In the genomic region with DNA sequence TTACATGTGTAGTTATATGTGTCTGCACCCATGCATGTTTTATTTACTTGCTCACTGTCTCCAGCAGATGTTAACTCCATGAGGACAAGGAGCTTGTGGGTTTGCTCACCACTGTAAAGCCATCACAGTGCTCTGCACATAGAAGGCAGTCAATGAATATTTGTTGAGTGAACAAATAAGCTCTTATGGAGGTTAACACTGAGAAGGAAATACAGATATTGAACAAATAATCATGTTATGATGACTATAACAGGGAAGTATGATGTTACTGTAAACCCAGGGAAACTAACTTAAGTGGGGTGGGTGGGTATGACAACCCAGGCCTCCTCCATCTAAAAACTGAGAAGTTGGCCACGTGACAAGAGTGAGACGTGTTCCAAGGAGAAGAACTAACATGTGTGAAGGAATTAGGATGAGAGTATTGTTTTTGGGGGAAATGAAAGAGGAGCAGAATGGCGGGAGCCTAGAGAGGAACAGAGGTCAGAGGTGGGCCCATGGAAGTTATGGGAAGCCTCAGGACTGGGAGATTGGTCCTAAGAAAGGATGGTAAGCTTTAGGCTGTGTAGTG, we compare ENCODE assay signal across 2 cellular contexts.
TF ChIP-seq lines count a peak whose summit lies in the region.

No MANE protein-coding gene starts in this region.

TF ChIP-seq in IMR-90, 13 proteins besides CTCF, POLR2A, EP300 and RAD21:
- TF ChIP-seq BHLHE40 (IDR thresholded peaks at IDR 0.05; ENCODE audit: low read depth, low read length) = no peak
- TF ChIP-seq, protein P1, sequence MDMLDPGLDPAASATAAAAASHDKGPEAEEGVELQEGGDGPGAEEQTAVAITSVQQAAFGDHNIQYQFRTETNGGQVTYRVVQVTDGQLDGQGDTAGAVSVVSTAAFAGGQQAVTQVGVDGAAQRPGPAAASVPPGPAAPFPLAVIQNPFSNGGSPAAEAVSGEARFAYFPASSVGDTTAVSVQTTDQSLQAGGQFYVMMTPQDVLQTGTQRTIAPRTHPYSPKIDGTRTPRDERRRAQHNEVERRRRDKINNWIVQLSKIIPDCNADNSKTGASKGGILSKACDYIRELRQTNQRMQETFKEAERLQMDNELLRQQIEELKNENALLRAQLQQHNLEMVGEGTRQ (IDR thresholded peaks at IDR 0.05; ENCODE audit: low read depth, low read length) = 0 out of 2 replicates have a peak, but pooled peaks have one; percentile 45

TF ChIP-seq in HepG2, 621 proteins besides CTCF, POLR2A, EP300 and RAD21:
- TF ChIP-seq ZNF737 (CRISPR knock-in tag; IDR thresholded peaks at IDR 0.05; ENCODE audit: borderline replicate concordance) (no peak), ZSCAN21 (CRISPR knock-in tag; IDR thresholded peaks at IDR 0.05; ENCODE audit: borderline replicate concordance) (no peak), ZNF3 (CRISPR knock-in tag; IDR thresholded peaks at IDR 0.05) (peak; percentile 88), ZFP36 (IDR thresholded peaks at IDR 0.05; ENCODE audit: borderline replicate concordance, low read depth, low read length, partially characterized antibody) (no peak), ZNF460 (CRISPR knock-in tag; IDR thresholded peaks at IDR 0.05; ENCODE audit: borderline replicate concordance) (no peak), THYN1 (CRISPR knock-in tag; IDR thresholded peaks at IDR 0.05; ENCODE audit: borderline replicate concordance, low read depth) (no peak)
- TF ChIP-seq, protein P2, sequence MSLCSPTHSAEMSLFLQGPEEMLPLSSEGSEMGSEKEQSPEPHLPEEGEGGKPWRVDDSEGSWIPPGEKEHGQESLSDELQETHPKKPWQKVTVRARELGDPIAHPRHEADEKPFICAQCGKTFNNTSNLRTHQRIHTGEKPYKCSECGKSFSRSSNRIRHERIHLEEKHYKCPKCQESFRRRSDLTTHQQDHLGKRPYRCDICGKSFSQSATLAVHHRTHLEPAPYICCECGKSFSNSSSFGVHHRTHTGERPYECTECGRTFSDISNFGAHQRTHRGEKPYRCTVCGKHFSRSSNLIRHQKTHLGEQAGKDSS (CRISPR knock-in tag; IDR thresholded peaks at IDR 0.05; ENCODE audit: borderline replicate concordance, low read depth) = 0 out of 2 replicates have a peak, but pooled peaks have one; percentile 48
- TF ChIP-seq, protein P3, sequence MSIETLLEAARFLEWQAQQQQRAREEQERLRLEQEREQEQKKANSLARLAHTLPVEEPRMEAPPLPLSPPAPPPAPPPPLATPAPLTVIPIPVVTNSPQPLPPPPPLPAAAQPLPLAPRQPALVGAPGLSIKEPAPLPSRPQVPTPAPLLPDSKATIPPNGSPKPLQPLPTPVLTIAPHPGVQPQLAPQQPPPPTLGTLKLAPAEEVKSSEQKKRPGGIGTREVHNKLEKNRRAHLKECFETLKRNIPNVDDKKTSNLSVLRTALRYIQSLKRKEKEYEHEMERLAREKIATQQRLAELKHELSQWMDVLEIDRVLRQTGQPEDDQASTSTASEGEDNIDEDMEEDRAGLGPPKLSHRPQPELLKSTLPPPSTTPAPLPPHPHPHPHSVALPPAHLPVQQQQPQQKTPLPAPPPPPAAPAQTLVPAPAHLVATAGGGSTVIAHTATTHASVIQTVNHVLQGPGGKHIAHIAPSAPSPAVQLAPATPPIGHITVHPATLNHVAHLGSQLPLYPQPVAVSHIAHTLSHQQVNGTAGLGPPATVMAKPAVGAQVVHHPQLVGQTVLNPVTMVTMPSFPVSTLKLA (IDR thresholded peaks at IDR 0.05) = peak; percentile 80
- TF ChIP-seq, protein P4, sequence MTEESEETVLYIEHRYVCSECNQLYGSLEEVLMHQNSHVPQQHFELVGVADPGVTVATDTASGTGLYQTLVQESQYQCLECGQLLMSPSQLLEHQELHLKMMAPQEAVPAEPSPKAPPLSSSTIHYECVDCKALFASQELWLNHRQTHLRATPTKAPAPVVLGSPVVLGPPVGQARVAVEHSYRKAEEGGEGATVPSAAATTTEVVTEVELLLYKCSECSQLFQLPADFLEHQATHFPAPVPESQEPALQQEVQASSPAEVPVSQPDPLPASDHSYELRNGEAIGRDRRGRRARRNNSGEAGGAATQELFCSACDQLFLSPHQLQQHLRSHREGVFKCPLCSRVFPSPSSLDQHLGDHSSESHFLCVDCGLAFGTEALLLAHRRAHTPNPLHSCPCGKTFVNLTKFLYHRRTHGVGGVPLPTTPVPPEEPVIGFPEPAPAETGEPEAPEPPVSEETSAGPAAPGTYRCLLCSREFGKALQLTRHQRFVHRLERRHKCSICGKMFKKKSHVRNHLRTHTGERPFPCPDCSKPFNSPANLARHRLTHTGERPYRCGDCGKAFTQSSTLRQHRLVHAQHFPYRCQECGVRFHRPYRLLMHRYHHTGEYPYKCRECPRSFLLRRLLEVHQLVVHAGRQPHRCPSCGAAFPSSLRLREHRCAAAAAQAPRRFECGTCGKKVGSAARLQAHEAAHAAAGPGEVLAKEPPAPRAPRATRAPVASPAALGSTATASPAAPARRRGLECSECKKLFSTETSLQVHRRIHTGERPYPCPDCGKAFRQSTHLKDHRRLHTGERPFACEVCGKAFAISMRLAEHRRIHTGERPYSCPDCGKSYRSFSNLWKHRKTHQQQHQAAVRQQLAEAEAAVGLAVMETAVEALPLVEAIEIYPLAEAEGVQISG (CRISPR knock-in tag; IDR thresholded peaks at IDR 0.05) = no peak
- TF ChIP-seq, protein P5, sequence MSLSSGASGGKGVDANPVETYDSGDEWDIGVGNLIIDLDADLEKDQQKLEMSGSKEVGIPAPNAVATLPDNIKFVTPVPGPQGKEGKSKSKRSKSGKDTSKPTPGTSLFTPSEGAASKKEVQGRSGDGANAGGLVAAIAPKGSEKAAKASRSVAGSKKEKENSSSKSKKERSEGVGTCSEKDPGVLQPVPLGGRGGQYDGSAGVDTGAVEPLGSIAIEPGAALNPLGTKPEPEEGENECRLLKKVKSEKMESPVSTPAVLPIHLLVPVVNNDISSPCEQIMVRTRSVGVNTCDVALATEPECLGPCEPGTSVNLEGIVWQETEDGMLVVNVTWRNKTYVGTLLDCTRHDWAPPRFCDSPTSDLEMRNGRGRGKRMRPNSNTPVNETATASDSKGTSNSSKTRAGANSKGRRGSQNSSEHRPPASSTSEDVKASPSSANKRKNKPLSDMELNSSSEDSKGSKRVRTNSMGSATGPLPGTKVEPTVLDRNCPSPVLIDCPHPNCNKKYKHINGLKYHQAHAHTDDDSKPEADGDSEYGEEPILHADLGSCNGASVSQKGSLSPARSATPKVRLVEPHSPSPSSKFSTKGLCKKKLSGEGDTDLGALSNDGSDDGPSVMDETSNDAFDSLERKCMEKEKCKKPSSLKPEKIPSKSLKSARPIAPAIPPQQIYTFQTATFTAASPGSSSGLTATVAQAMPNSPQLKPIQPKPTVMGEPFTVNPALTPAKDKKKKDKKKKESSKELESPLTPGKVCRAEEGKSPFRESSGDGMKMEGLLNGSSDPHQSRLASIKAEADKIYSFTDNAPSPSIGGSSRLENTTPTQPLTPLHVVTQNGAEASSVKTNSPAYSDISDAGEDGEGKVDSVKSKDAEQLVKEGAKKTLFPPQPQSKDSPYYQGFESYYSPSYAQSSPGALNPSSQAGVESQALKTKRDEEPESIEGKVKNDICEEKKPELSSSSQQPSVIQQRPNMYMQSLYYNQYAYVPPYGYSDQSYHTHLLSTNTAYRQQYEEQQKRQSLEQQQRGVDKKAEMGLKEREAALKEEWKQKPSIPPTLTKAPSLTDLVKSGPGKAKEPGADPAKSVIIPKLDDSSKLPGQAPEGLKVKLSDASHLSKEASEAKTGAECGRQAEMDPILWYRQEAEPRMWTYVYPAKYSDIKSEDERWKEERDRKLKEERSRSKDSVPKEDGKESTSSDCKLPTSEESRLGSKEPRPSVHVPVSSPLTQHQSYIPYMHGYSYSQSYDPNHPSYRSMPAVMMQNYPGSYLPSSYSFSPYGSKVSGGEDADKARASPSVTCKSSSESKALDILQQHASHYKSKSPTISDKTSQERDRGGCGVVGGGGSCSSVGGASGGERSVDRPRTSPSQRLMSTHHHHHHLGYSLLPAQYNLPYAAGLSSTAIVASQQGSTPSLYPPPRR (CRISPR knock-in tag; IDR thresholded peaks at IDR 0.05; ENCODE audit: borderline replicate concordance) = no peak
- TF ChIP-seq, protein P6, sequence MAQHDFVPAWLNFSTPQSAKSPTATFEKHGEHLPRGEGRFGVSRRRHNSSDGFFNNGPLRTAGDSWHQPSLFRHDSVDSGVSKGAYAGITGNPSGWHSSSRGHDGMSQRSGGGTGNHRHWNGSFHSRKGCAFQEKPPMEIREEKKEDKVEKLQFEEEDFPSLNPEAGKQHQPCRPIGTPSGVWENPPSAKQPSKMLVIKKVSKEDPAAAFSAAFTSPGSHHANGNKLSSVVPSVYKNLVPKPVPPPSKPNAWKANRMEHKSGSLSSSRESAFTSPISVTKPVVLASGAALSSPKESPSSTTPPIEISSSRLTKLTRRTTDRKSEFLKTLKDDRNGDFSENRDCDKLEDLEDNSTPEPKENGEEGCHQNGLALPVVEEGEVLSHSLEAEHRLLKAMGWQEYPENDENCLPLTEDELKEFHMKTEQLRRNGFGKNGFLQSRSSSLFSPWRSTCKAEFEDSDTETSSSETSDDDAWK (CRISPR knock-in tag; IDR thresholded peaks at IDR 0.05) = no peak
- TF ChIP-seq, protein P7, sequence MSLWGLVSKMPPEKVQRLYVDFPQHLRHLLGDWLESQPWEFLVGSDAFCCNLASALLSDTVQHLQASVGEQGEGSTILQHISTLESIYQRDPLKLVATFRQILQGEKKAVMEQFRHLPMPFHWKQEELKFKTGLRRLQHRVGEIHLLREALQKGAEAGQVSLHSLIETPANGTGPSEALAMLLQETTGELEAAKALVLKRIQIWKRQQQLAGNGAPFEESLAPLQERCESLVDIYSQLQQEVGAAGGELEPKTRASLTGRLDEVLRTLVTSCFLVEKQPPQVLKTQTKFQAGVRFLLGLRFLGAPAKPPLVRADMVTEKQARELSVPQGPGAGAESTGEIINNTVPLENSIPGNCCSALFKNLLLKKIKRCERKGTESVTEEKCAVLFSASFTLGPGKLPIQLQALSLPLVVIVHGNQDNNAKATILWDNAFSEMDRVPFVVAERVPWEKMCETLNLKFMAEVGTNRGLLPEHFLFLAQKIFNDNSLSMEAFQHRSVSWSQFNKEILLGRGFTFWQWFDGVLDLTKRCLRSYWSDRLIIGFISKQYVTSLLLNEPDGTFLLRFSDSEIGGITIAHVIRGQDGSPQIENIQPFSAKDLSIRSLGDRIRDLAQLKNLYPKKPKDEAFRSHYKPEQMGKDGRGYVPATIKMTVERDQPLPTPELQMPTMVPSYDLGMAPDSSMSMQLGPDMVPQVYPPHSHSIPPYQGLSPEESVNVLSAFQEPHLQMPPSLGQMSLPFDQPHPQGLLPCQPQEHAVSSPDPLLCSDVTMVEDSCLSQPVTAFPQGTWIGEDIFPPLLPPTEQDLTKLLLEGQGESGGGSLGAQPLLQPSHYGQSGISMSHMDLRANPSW (CRISPR knock-in tag; IDR thresholded peaks at IDR 0.05; ENCODE audit: borderline replicate concordance) = no peak
- TF ChIP-seq, protein P8, sequence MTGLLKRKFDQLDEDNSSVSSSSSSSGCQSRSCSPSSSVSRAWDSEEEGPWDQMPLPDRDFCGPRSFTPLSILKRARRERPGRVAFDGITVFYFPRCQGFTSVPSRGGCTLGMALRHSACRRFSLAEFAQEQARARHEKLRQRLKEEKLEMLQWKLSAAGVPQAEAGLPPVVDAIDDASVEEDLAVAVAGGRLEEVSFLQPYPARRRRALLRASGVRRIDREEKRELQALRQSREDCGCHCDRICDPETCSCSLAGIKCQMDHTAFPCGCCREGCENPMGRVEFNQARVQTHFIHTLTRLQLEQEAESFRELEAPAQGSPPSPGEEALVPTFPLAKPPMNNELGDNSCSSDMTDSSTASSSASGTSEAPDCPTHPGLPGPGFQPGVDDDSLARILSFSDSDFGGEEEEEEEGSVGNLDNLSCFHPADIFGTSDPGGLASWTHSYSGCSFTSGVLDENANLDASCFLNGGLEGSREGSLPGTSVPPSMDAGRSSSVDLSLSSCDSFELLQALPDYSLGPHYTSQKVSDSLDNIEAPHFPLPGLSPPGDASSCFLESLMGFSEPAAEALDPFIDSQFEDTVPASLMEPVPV (CRISPR knock-in tag; IDR thresholded peaks at IDR 0.05) = no peak
